Comparison of ENCODE assay signal across 1 cellular context in genomic region chrX:48761674-48762471, GRCh38.
TF ChIP-seq lines count a peak whose summit lies in the region.

GLOD5 (plus strand) TSS chrX:48761747; CDS start chrX:48761791, 44 bp downstream.

TF ChIP-seq in HepG2, 621 proteins besides CTCF, POLR2A, EP300 and RAD21 (continued from another document and continues in another):
- no peak for TF ChIP-seq ZNF280D (CRISPR knock-in tag; IDR thresholded peaks at IDR 0.05)
- TF ChIP-seq GATA4 (IDR thresholded peaks at IDR 0.05; ENCODE audit: borderline replicate concordance, low read depth), result no peak
- peak; percentile 43; the same call in 1 of the 2 replicates for TF ChIP-seq PPARG (CRISPR knock-in tag; conservative IDR thresholded peaks at IDR 0.05)
- TF ChIP-seq HBP1 (CRISPR knock-in tag; IDR thresholded peaks at IDR 0.05; ENCODE audit: low read depth), result no peak
- TF ChIP-seq ZNF576 (CRISPR knock-in tag; IDR thresholded peaks at IDR 0.05), result no peak
- TF ChIP-seq ZNF713 (CRISPR knock-in tag; IDR thresholded peaks at IDR 0.05), result no peak
- TF ChIP-seq ZBTB38 (CRISPR knock-in tag; IDR thresholded peaks at IDR 0.05), result no peak
- no peak for TF ChIP-seq ZFX (CRISPR knock-in tag; IDR thresholded peaks at IDR 0.05; ENCODE audit: low read depth)
- TF ChIP-seq ZFP36L1 (CRISPR knock-in tag; IDR thresholded peaks at IDR 0.05), result no peak
- no peak for TF ChIP-seq ZNF543 (CRISPR knock-in tag; IDR thresholded peaks at IDR 0.05)
- TF ChIP-seq ZEB1 (IDR thresholded peaks at IDR 0.05; ENCODE audit: insufficient replicate concordance, low read depth), result peak; percentile 68
- TF ChIP-seq POLR2G (IDR thresholded peaks at IDR 0.05; ENCODE audit: low read depth, low read length), result no peak
- no peak for TF ChIP-seq CERS6 (CRISPR knock-in tag; IDR thresholded peaks at IDR 0.05)
- TF ChIP-seq REST (IDR thresholded peaks at IDR 0.05; ENCODE audit: borderline replicate concordance in 1 of 2, low read depth in 1 of 2, low read length in 2 of 2), result no peak
- no peak for TF ChIP-seq LCORL (IDR thresholded peaks at IDR 0.05)
- peak; percentile 44; the same call in 1 of the 2 replicates for TF ChIP-seq LCORL (CRISPR knock-in tag; IDR thresholded peaks at IDR 0.05)
- no peak for TF ChIP-seq ZNF589 (CRISPR knock-in tag; conservative IDR thresholded peaks at IDR 0.05)
- no peak for TF ChIP-seq ZNF646 (CRISPR knock-in tag; IDR thresholded peaks at IDR 0.05)
- TF ChIP-seq MYNN (CRISPR knock-in tag; IDR thresholded peaks at IDR 0.05; ENCODE audit: low read depth), result no peak
- peak; percentile 24; the same call in 1 of the 2 replicates for TF ChIP-seq RXRB (CRISPR knock-in tag; IDR thresholded peaks at IDR 0.05; ENCODE audit: borderline replicate concordance)
- no peak for TF ChIP-seq KDM5A (IDR thresholded peaks at IDR 0.05; ENCODE audit: borderline replicate concordance, low read length)
- no peak for TF ChIP-seq RFX1 (IDR thresholded peaks at IDR 0.05)
- TF ChIP-seq ERF (CRISPR knock-in tag; IDR thresholded peaks at IDR 0.05), result no peak
- no peak for TF ChIP-seq ZNF652 (CRISPR knock-in tag; IDR thresholded peaks at IDR 0.05; ENCODE audit: borderline replicate concordance, low read depth)
- TF ChIP-seq REXO4 (CRISPR knock-in tag; IDR thresholded peaks at IDR 0.05; ENCODE audit: borderline replicate concordance), result no peak
- no peak for TF ChIP-seq LBX2 (CRISPR knock-in tag; IDR thresholded peaks at IDR 0.05; ENCODE audit: borderline replicate concordance)
- TF ChIP-seq SSRP1 (CRISPR knock-in tag; IDR thresholded peaks at IDR 0.05), result no peak
- TF ChIP-seq GABPA (IDR thresholded peaks at IDR 0.05; ENCODE audit: low read depth, low read length), result no peak
- peak; percentile 42; the same call in 1 of the 2 replicates for TF ChIP-seq GABPA (CRISPR knock-in tag; IDR thresholded peaks at IDR 0.05; ENCODE audit: low read depth)
- no peak for TF ChIP-seq ZNF772 (CRISPR knock-in tag; IDR thresholded peaks at IDR 0.05)
- TF ChIP-seq AGO2 (optimal IDR thresholded peaks at IDR 0.05; ENCODE audit: low read depth, low read length), result no peak
- TF ChIP-seq CCDC6 (CRISPR knock-in tag; IDR thresholded peaks at IDR 0.05), result no peak
- TF ChIP-seq TP53 (CRISPR knock-in tag; conservative IDR thresholded peaks at IDR 0.05), result no peak
- no peak for TF ChIP-seq ZNF788 (CRISPR knock-in tag; IDR thresholded peaks at IDR 0.05; ENCODE audit: borderline replicate concordance)
- no peak for TF ChIP-seq CBFB (CRISPR knock-in tag; IDR thresholded peaks at IDR 0.05)
- no peak for TF ChIP-seq DRAP1 (CRISPR knock-in tag; IDR thresholded peaks at IDR 0.05)
- TF ChIP-seq ZKSCAN8 (CRISPR knock-in tag; IDR thresholded peaks at IDR 0.05; ENCODE audit: borderline replicate concordance), result no peak
- no peak for TF ChIP-seq ZNF572 (CRISPR knock-in tag; IDR thresholded peaks at IDR 0.05)
- no peak for TF ChIP-seq ZNF383 (CRISPR knock-in tag; IDR thresholded peaks at IDR 0.05; ENCODE audit: borderline replicate concordance)
- no peak for TF ChIP-seq ZMYM3 (CRISPR knock-in tag; IDR thresholded peaks at IDR 0.05)
- TF ChIP-seq KLF12 (CRISPR knock-in tag; IDR thresholded peaks at IDR 0.05; ENCODE audit: borderline replicate concordance), result no peak
- no peak for TF ChIP-seq ZNF329 (CRISPR knock-in tag; IDR thresholded peaks at IDR 0.05; ENCODE audit: low read depth)
- TF ChIP-seq MTF1 (CRISPR knock-in tag; IDR thresholded peaks at IDR 0.05), result no peak
- no peak for TF ChIP-seq NFYB (CRISPR knock-in tag; IDR thresholded peaks at IDR 0.05)
- TF ChIP-seq HNRNPK (IDR thresholded peaks at IDR 0.05; ENCODE audit: low read depth, low read length, poor library complexity, severe bottlenecking), result no peak
- no peak for TF ChIP-seq SNRNP70 (IDR thresholded peaks at IDR 0.05; ENCODE audit: low read depth, low read length)
- no peak for TF ChIP-seq TARDBP (CRISPR knock-in tag; IDR thresholded peaks at IDR 0.05)
- no peak for TF ChIP-seq ZNF878 (CRISPR knock-in tag; IDR thresholded peaks at IDR 0.05)
- peak; percentile 56 for TF ChIP-seq YY1 (IDR thresholded peaks at IDR 0.05; ENCODE audit: insufficient read depth, insufficient replicate concordance, low read depth, low read length)
- TF ChIP-seq ZBTB14 (CRISPR knock-in tag; IDR thresholded peaks at IDR 0.05), result no peak
- no peak for TF ChIP-seq MIXL1 (CRISPR knock-in tag; IDR thresholded peaks at IDR 0.05)
- 0 out of 2 replicates have a peak, but pooled peaks have one; percentile 14 for TF ChIP-seq GATAD2A (CRISPR knock-in tag; IDR thresholded peaks at IDR 0.05)
- no peak for TF ChIP-seq DMAP1 (CRISPR knock-in tag; IDR thresholded peaks at IDR 0.05)
- no peak for TF ChIP-seq THAP11 (CRISPR knock-in tag; IDR thresholded peaks at IDR 0.05)
- TF ChIP-seq KLF9 (CRISPR knock-in tag; IDR thresholded peaks at IDR 0.05; ENCODE audit: low read depth), result no peak
- no peak for TF ChIP-seq ZNF33B (CRISPR knock-in tag; IDR thresholded peaks at IDR 0.05)
